8 cellular contexts compared by ENCODE assay signal in the genomic region with DNA sequence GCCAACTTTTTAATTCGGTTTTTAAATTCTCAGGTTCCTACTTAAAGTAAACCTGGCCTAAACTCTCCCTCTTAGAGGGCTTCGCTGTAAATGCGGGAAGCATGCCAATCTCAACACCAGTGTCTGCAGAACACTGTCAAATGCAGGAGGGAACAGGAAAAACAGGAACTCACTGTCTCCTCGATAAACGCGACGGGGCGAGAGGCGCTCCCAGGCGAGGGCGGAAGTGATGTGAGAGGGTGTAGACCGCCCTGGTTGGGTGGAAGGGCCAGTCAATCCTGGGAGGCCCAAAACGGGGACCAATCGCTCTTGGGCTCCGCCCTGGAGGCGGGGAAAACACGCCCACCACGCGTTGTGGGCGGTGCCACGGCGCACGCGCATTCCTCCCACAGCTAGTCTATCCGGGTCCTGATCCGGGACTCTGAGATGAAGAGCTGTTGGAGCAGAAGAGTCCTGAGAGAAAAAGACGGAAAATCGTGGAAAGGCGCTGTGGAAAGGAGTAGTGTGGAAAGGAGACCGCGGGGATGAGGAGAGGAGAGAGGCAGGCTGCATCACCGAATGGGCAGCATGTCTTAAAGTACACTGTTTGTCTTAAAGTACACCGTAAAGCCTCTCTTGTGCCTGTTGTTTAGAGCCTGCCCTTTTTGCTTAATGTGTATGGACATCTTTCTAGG. TPM values are rescaled to one million over a fixed set of nuclear protein-coding genes. Genes with fewer than 3 reads are reported as not detected.
A peak's percentile ranks its signal among the peaks of the same experiment; 100 is the strongest.
DNase-seq lines count a peak whose midpoint lies in the region; ATAC-seq and TF ChIP-seq lines count a peak whose summit lies in the region.

No MANE protein-coding gene starts in this region.

- H3K4me3 ChIP-seq in AG04449 (ENCODE audit: low read depth, low read length) (peak overlapping the region; percentile 89), mammary epithelial cell (replicated peaks in 1 of 3; ENCODE audit: insufficient read depth in 1 of 3, low read depth in 2 of 3, low read length in 3 of 3) (peak overlapping the region; percentile 76 to 91 (median 87)), iPS-18c (ENCODE audit: insufficient read depth, low read depth, low read length) (peak overlapping the region; percentile 70), skeletal muscle satellite cell (ENCODE audit: low read length) (peak overlapping the region; percentile 88)

- BruUV-seq in mammary epithelial cell (replicated peaks; lab: Mats Ljungman, UMichigan) = TSS peak; percentile 87

- H3K9ac ChIP-seq in mammary epithelial cell (ENCODE audit: insufficient read depth, low read length) (peak overlapping the region; percentile 94), skeletal muscle satellite cell (ENCODE audit: low read depth, low read length) (peak overlapping the region; percentile 86)

- dilution Hi-C loops in mammary epithelial cell (cut with HindIII; ENCODE audit: low sequenced_read_pairs) = no loop called here

- no peaks in the 10 kb centered on the region for H3K79me2 ChIP-seq in mammary epithelial cell (ENCODE audit: insufficient read depth, low read length)

- ATAC-seq in GM18873 (IDR thresholded peaks at IDR 0.05; ENCODE audit: low FRiP score, unreplicated experiment) (peak; percentile 99), HG03135 (IDR thresholded peaks at IDR 0.05; ENCODE audit: unreplicated experiment) (peak; percentile 100)

- POLR2A ChIA-PET in AG04449 (lab: Yijun Ruan, JAX) = interaction anchor here (0.7 to 1.9 kb wide), 3 partner anchors 78 to 123 kb away, joined by 4 to 10 read pairs (median 5); a partner anchor contains a TSS

- peaks cover 6% of the 10 kb centered on the region for H3K4me1 ChIP-seq in mammary epithelial cell (ENCODE audit: insufficient read depth, low read length)
- peaks cover 4% of the 10 kb centered on the region for H3K4me1 ChIP-seq in skeletal muscle satellite cell (ENCODE audit: control insufficient read depth, insufficient read depth, low read length)

- DNase-seq in AG04449 (ENCODE audit: low read depth, low spot score) (peak; percentile 80), NCI-H2196 (lab: John Stamatoyannopoulos, UW; ENCODE audit: unreplicated experiment) (peak; percentile 88), mammary epithelial cell (peak; percentile 98)

- under 1% methylated on average over 27 of the region's 33 CpGs for WGBS in mammary epithelial cell (ENCODE audit: low coverage, missing lambda C conversion rate)

- peak overlapping the region; percentile 98 for H2AFZ ChIP-seq in mammary epithelial cell (ENCODE audit: low read depth, low read length)

- intact Hi-C loops in mammary epithelial cell (cut with micrococcal nuclease) = loop anchor here (1.0 to 2.0 kb wide), 2 partner anchors 78 to 160 kb away; no protein-coding TSS in a partner anchor

- H3K9me3 ChIP-seq in mammary epithelial cell (replicated peaks; ENCODE audit: insufficient read depth, low read length) (no peaks in the 10 kb centered on the region), iPS-18c (ENCODE audit: control insufficient read depth, insufficient read depth, low read length) (no peaks in the 10 kb centered on the region), skeletal muscle satellite cell (replicated peaks; ENCODE audit: low read length) (no peaks in the 10 kb centered on the region)

- peak overlapping the region; percentile 91 for H3K4me2 ChIP-seq in mammary epithelial cell (ENCODE audit: insufficient read depth, low read depth, low read length)
- H3K4me2 ChIP-seq in skeletal muscle satellite cell (ENCODE audit: low read length) = peak overlapping the region; percentile 95

- H3K27me3 ChIP-seq in mammary epithelial cell (ENCODE audit: insufficient read depth, low read length) = no peaks in the 10 kb centered on the region
- peaks cover 1% of the 10 kb centered on the region for H3K27me3 ChIP-seq in skeletal muscle satellite cell (ENCODE audit: control insufficient read depth, insufficient read depth, low read length)

- H3K27ac ChIP-seq in VCaP (peak overlapping the region; percentile 93), mammary epithelial cell (ENCODE audit: insufficient read depth, low read depth, low read length) (peak overlapping the region; percentile 72)

- no peak for TF ChIP-seq CTCF in AG04449 (IDR thresholded peaks at IDR 0.05; ENCODE audit: insufficient read depth, low read length, missing control alignments)
- no peak for TF ChIP-seq CTCF in VCaP (conservative IDR thresholded peaks at IDR 0.05)
- no peak for TF ChIP-seq CTCF in mammary epithelial cell (conservative IDR thresholded peaks at IDR 0.05 in 1 of 2, IDR thresholded peaks at IDR 0.05 in 1 of 2; ENCODE audit: extremely low read depth in 1 of 2, insufficient read depth in 1 of 2, low read depth in 1 of 2, low read length in 2 of 2)

- H3K36me3 ChIP-seq in mammary epithelial cell (ENCODE audit: insufficient read depth, low read length) (no peaks in the 10 kb centered on the region), skeletal muscle satellite cell (ENCODE audit: insufficient read depth, low read length) (no peaks in the 10 kb centered on the region)

- CTCF ChIA-PET in AG04449 (lab: Yijun Ruan, JAX) = interaction anchor here (0.9 to 1.3 kb wide), 3 partner anchors 28 to 97 kb away, joined by 3 read pairs; no protein-coding TSS in a partner anchor
- CTCF ChIA-PET in mammary epithelial cell (lab: Charles Lee; ENCODE audit: low non-redundant PET) = interaction anchor here (0.7 to 0.8 kb wide), 2 partner anchors 81 to 311 kb away, joined by 3 to 9 read pairs; no protein-coding TSS in a partner anchor

- in situ Hi-C loops in mammary epithelial cell (cut with MboI; ENCODE audit: low sequenced_read_pairs in 2 of 2) = no loop called here

- H4K20me1 ChIP-seq in mammary epithelial cell (ENCODE audit: insufficient read depth, low read length) = no peaks in the 10 kb centered on the region

RNA-seq across cellular contexts. Expression of a gene that starts 27.1 kb away (rescaled TPM):
- not detected for total RNA-seq in mammary epithelial cell
- not detected for polyA plus RNA-seq in mammary epithelial cell
- not detected for polyA minus RNA-seq in mammary epithelial cell
- total RNA-seq in skeletal muscle satellite cell (2012; rRNA removed) = not detected in 2 replicates

Comparison
In these comparisons a context has a peak if more than half of its experiments do, and no peak if none do; other contexts are left out.
1. Peak in every context shown above with its lines: DNase-seq, ATAC-seq, H3K4me3 ChIP-seq and H3K27ac ChIP-seq.